Comparison of ENCODE assay signal across 8 cellular contexts in genomic region chr15:70140543-70141375, GRCh38. TPM values are rescaled to one million over a fixed set of nuclear protein-coding genes. Genes with fewer than 3 reads are reported as not detected.
A peak's percentile ranks its signal among the peaks of the same experiment; 100 is the strongest.
DNase-seq lines count a peak whose midpoint lies in the region; ATAC-seq and TF ChIP-seq lines count a peak whose summit lies in the region.

No MANE protein-coding gene starts in this region.

- H3K4me1 ChIP-seq in KMS-11 (ENCODE audit: low read depth, poor library complexity, severe bottlenecking) (peaks cover 13% of the 10 kb centered on the region), iPS DF 6.9 (ENCODE audit: control insufficient read depth, insufficient read depth, low read length) (peaks cover 7% of the 10 kb centered on the region; the same call in 1 of the 2 replicates)

- H3K4me3 Mint-ChIP-seq in activated T-cell treated with anti-CD3 and anti-CD28 coated beads, Interleukin-2, amount 50 U/mL, for 4 hours, result peak overlapping the region; percentile 47

- no peak for TF ChIP-seq CTCF in KMS-11 (conservative IDR thresholded peaks at IDR 0.05; ENCODE audit: low read depth, low read length)

- no peaks in the 10 kb centered on the region for H3K9me3 Mint-ChIP-seq in activated T-cell treated with anti-CD3 and anti-CD28 coated beads, Interleukin-2, amount 50 U/mL, for 4 hours

- no peaks in the 10 kb centered on the region for H4K20me1 ChIP-seq in KMS-11 (ENCODE audit: insufficient read depth)

- H3K36me3 ChIP-seq in KMS-11 (ENCODE audit: insufficient read depth) (no peaks in the 10 kb centered on the region), iPS DF 6.9 (ENCODE audit: control insufficient read depth, insufficient read depth, low read length) (no peaks in the 10 kb centered on the region)

- H3K4me3 ChIP-seq in KMS-11 (IDR thresholded peaks at IDR 0.05; ENCODE audit: insufficient read depth, low read depth, low read length) (no peak overlapping the region), iPS DF 6.9 (ENCODE audit: low read length) (no peak overlapping the region)

- peak; percentile 15 to 27 for ATAC-seq in activated T-cell treated with anti-CD3 and anti-CD28 coated beads, Interleukin-2, amount 50 U/mL, for 4 hours

- H3K79me2 ChIP-seq in KMS-11 (ENCODE audit: insufficient read depth, low read depth), result no peaks in the 10 kb centered on the region

- DNase-seq in DMS53 treated with DMSO at 0.1 percent for 48 hours (lab: John Stamatoyannopoulos, UW; ENCODE audit: unreplicated experiment) (peak; percentile 94), iPS DF 6.9 (ENCODE audit: low read depth, low spot score) (peak; percentile 9), NCI-H510A (lab: John Stamatoyannopoulos, UW) (no peak), NCI-H510A treated with DMSO at 0.1 percent for 48 hours (lab: John Stamatoyannopoulos, UW) (no peak), NCI-H345 treated with DMSO at 0.1 percent for 48 hours (lab: John Stamatoyannopoulos, UW; ENCODE audit: unreplicated experiment) (no peak)
- DNase-seq in activated T-cell treated with anti-CD3 and anti-CD28 coated beads, Interleukin-2, amount 50 U/mL, for 4 hours, result no peak
- DNase-seq in stimulated activated naive CD4-positive, alpha-beta T cell (lab: John Stamatoyannopoulos, UW), result peak in 4 of 6 experiments; percentile 7 to 25 (median 14)

- H2AFZ ChIP-seq in KMS-11 (ENCODE audit: low read depth), result peak overlapping the region; percentile 30; the same call in 1 of the 2 replicates

- no peak overlapping the region for H3K9ac ChIP-seq in KMS-11

- no peak overlapping the region for H3K27ac ChIP-seq in KMS-11
- H3K27ac ChIP-seq in iPS DF 6.9 (ENCODE audit: low read length), result no peak overlapping the region

- peaks cover 23% of the 10 kb centered on the region for H3K27me3 Mint-ChIP-seq in activated T-cell treated with anti-CD3 and anti-CD28 coated beads, Interleukin-2, amount 50 U/mL, for 4 hours (ENCODE audit: low read depth)

- no peaks in the 10 kb centered on the region for H3K36me3 Mint-ChIP-seq in activated T-cell treated with anti-CD3 and anti-CD28 coated beads, Interleukin-2, amount 50 U/mL, for 4 hours (ENCODE audit: insufficient read depth)

- no peaks in the 10 kb centered on the region for H3K9me3 ChIP-seq in iPS DF 6.9 (ENCODE audit: control insufficient read depth, insufficient read depth, low read length)

- peak overlapping the region; percentile 51 for H3K4me2 ChIP-seq in KMS-11

- H3K27me3 ChIP-seq in KMS-11 (ENCODE audit: insufficient read depth, low read depth) (no peaks in the 10 kb centered on the region), iPS DF 6.9 (ENCODE audit: control insufficient read depth, insufficient read depth, low read length) (no peaks in the 10 kb centered on the region)

- peaks cover 36% of the 10 kb centered on the region for H3K4me1 Mint-ChIP-seq in activated T-cell treated with anti-CD3 and anti-CD28 coated beads, Interleukin-2, amount 50 U/mL, for 4 hours (ENCODE audit: low read depth)

- WGBS in iPS DF 6.9 (ENCODE audit: insufficient coverage, insufficient read length), result no CpG with 5 or more reads among the region's 12 CpGs

RNA-seq across cellular contexts. Expression of gene TLE3, which starts 43.0 kb away (rescaled TPM):
- 100 to 1,000 TPM; 115 to 153 (median 139) TPM for total RNA-seq in activated T-cell treated with anti-CD3 and anti-CD28 coated beads, Interleukin-2, amount 50 U/mL, for 4 hours

Comparison
In these comparisons a context has a peak if more than half of its experiments do, and no peak if none do; other contexts are left out.
1. DNase-seq: peak in DMS53 treated with DMSO at 0.1 percent for 48 hours (single experiment), iPS DF 6.9 (single experiment) and stimulated activated naive CD4-positive, alpha-beta T cell (4 of 6); none in activated T-cell treated with anti-CD3 and anti-CD28 coated beads, Interleukin-2, amount 50 U/mL, for 4 hours (single experiment), NCI-H510A (single experiment), NCI-H510A treated with DMSO at 0.1 percent for 48 hours (single experiment) and NCI-H345 treated with DMSO at 0.1 percent for 48 hours (single experiment).